In genomic region chr5:173204185-173204979, GRCh38 we compare ENCODE assay signal across 9 cellular contexts. TPM values are rescaled to one million over a fixed set of nuclear protein-coding genes. Genes with fewer than 3 reads are reported as not detected.
DNase-seq lines count a peak whose midpoint lies in the region; ATAC-seq, FAIRE-seq and TF ChIP-seq lines count a peak whose summit lies in the region.
"Had no signal": no experiment of that assay in that cellular context is flagged by ENCODE, and none has a peak within 500 bp of the region (broad histone marks: within the 10 kb centered on the region; RNA-seq: fewer than 3 reads in every experiment).

No MANE protein-coding gene starts in this region.

- no peak overlapping the region for H2AFZ ChIP-seq in SK-N-SH (ENCODE audit: low read depth)

- no peak overlapping the region for H3K4me3 Mint-ChIP-seq in glutamatergic neuron (ENCODE audit: unreplicated experiment)
- no peak overlapping the region for H3K4me3 Mint-ChIP-seq in activated naive CD8-positive, alpha-beta T cell treated with anti-CD3 and anti-CD28 coated beads, Interleukin-2, amount 50 U/mL, for 24 hours

- no peaks in the 10 kb centered on the region for H4K20me1 ChIP-seq in SK-N-SH (ENCODE audit: insufficient read depth)

- TF ChIP-seq CTCF in GM12864 (IDR thresholded peaks at IDR 0.05; ENCODE audit: low read depth, low read length, missing control alignments) (peak; percentile 56), SK-N-SH (IDR thresholded peaks at IDR 0.05) (peak; percentile 66), glutamatergic neuron (IDR thresholded peaks at IDR 0.05; ENCODE audit: partially characterized antibody, unreplicated experiment) (peak; percentile 43)

- H3K27me3 ChIP-seq in SK-N-SH (ENCODE audit: insufficient read depth) = peaks cover 41% of the 10 kb centered on the region

- H3K9ac ChIP-seq in SK-N-SH = no peak overlapping the region

- H3K9me3 ChIP-seq in SK-N-SH = no peaks in the 10 kb centered on the region

- peak; percentile 83 for FAIRE-seq in A204.1 (lab: Jason Lieb, UNC)

- peaks cover 3% of the 10 kb centered on the region for H3K36me3 Mint-ChIP-seq in glutamatergic neuron (ENCODE audit: unreplicated experiment)
- H3K36me3 Mint-ChIP-seq in activated naive CD8-positive, alpha-beta T cell treated with anti-CD3 and anti-CD28 coated beads, Interleukin-2, amount 50 U/mL, for 24 hours (ENCODE audit: low read depth) = no peaks in the 10 kb centered on the region

- H3K79me2 ChIP-seq in SK-N-SH (ENCODE audit: insufficient read depth) = no peaks in the 10 kb centered on the region

- H3K27ac Mint-ChIP-seq in glutamatergic neuron (ENCODE audit: unreplicated experiment) = no peak overlapping the region
- no peak overlapping the region for H3K27ac Mint-ChIP-seq in activated naive CD8-positive, alpha-beta T cell treated with anti-CD3 and anti-CD28 coated beads, Interleukin-2, amount 50 U/mL, for 24 hours

- ATAC-seq in esophagus mucosa (no peak), GM18858 (IDR thresholded peaks at IDR 0.05; ENCODE audit: unreplicated experiment) (no peak)
- no peak for ATAC-seq in activated naive CD8-positive, alpha-beta T cell treated with anti-CD3 and anti-CD28 coated beads, Interleukin-2, amount 50 U/mL, for 24 hours
- ATAC-seq: activated naive CD4-positive, alpha-beta T cell treated with anti-CD3 and anti-CD28 coated beads, Interleukin-2, amount 50 U/mL, for 72 hours had no signal

- no peak overlapping the region for H3K4me2 ChIP-seq in SK-N-SH

- 0 out of 4 replicates have a peak, but pooled peaks cover 0 to 5% of the 10 kb centered on the region in 2 experiments for H3K4me1 ChIP-seq in SK-N-SH (ENCODE audit: control insufficient read depth in 1 of 2, insufficient read depth in 2 of 2, low read depth in 1 of 2, low read length in 1 of 2)

- 13% methylated on average over 6 of the region's 6 CpGs for WGBS in SK-N-SH (ENCODE audit: low lambda C conversion rate)

- no peaks in the 10 kb centered on the region for H3K9me2 ChIP-seq in SK-N-SH

- H3K4me1 Mint-ChIP-seq in glutamatergic neuron (ENCODE audit: low read depth, unreplicated experiment) = peaks cover 2% of the 10 kb centered on the region
- no peaks in the 10 kb centered on the region for H3K4me1 Mint-ChIP-seq in activated naive CD8-positive, alpha-beta T cell treated with anti-CD3 and anti-CD28 coated beads, Interleukin-2, amount 50 U/mL, for 24 hours

- H3K4me3 ChIP-seq in GM12864 (ENCODE audit: low read depth, low read length) = no peak overlapping the region
- H3K4me3 ChIP-seq in SK-N-SH (ENCODE audit: low read depth in 2 of 2, low read length in 1 of 2) = 0 out of 4 replicates have a peak overlapping the region, but pooled peaks of 1 of the 2 experiments have one; percentile 23

- TF ChIP-seq EP300 in SK-N-SH (IDR thresholded peaks at IDR 0.05; ENCODE audit: borderline replicate concordance in 1 of 2, low read depth in 1 of 2, low read length in 1 of 2) = no peak

- POLR2A ChIA-PET in SK-N-SH (lab: Yijun Ruan, JAX) = no interaction called here

- peaks cover 9% of the 10 kb centered on the region for H3F3A ChIP-seq in SK-N-SH (replicated peaks; ENCODE audit: insufficient read depth)

- H3K27ac ChIP-seq in SK-N-SH (ENCODE audit: low read depth in 2 of 2, low read length in 1 of 2) = no peak overlapping the region

- peak; percentile 48 for TF ChIP-seq RAD21 in SK-N-SH (IDR thresholded peaks at IDR 0.05; ENCODE audit: low read length)

- no peaks in the 10 kb centered on the region for H3K36me3 ChIP-seq in SK-N-SH (replicated peaks in 1 of 2; ENCODE audit: control insufficient read depth in 1 of 2, insufficient read depth in 2 of 2, low read length in 1 of 2)

- peaks cover 2% of the 10 kb centered on the region for H3K27me3 Mint-ChIP-seq in glutamatergic neuron (ENCODE audit: unreplicated experiment)
- peaks cover 41% of the 10 kb centered on the region for H3K27me3 Mint-ChIP-seq in activated naive CD8-positive, alpha-beta T cell treated with anti-CD3 and anti-CD28 coated beads, Interleukin-2, amount 50 U/mL, for 24 hours

- peaks cover 2% of the 10 kb centered on the region for H3K9me3 Mint-ChIP-seq in glutamatergic neuron (ENCODE audit: unreplicated experiment)
- H3K9me3 Mint-ChIP-seq in activated naive CD8-positive, alpha-beta T cell treated with anti-CD3 and anti-CD28 coated beads, Interleukin-2, amount 50 U/mL, for 24 hours = peaks cover 11% of the 10 kb centered on the region

- CTCF ChIA-PET in SK-N-SH (lab: Yijun Ruan, JAX) = interaction anchor here (0.9 to 1.5 kb wide), 2 partner anchors 10 to 13 kb away, joined by 3 to 4 read pairs; no protein-coding TSS in a partner anchor

- no peak for DNase-seq in GM12864 (ENCODE audit: low read depth)
- no peak for DNase-seq in SK-N-SH
- no peak for DNase-seq in glutamatergic neuron
- no peak for DNase-seq in stimulated activated CD4-positive, alpha-beta T cell treated with anti-CD3 and anti-CD28 coated beads, Interleukin-4, amount 100 ng/mL, for 4 hours
- DNase-seq in activated naive CD8-positive, alpha-beta T cell treated with anti-CD3 and anti-CD28 coated beads, Interleukin-2, amount 50 U/mL, for 24 hours = no peak

TF ChIP-seq in SK-N-SH, 30 proteins besides CTCF, POLR2A, EP300 and RAD21:
- TF ChIP-seq RFX5 (IDR thresholded peaks at IDR 0.05; ENCODE audit: low read length) (no peak), USF1 (IDR thresholded peaks at IDR 0.05; ENCODE audit: borderline replicate concordance, low read depth) (no peak), ZBTB33 (IDR thresholded peaks at IDR 0.05; ENCODE audit: borderline replicate concordance, low read depth) (no peak), TEAD4 (IDR thresholded peaks at IDR 0.05; ENCODE audit: borderline replicate concordance, insufficient read depth) (no peak), TCF12 (IDR thresholded peaks at IDR 0.05) (no peak), SMC3 (IDR thresholded peaks at IDR 0.05; ENCODE audit: low read depth, low read length) (peak; percentile 45)

RNA-seq across cellular contexts. Expression of gene NKX2-5, which starts 30.6 kb away (rescaled TPM):
- not detected in 2 replicates for polyA plus RNA-seq in SK-N-SH (2012; rRNA removed)
- not detected in 2 replicates for polyA plus RNA-seq in SK-N-SH (2012; cell fraction: cytosol; rRNA removed)
- not detected in 2 replicates for polyA plus RNA-seq in SK-N-SH (2012; cell fraction: nucleus; rRNA removed)
- 0.51 TPM for total RNA-seq in glutamatergic neuron (ENCODE audit: unreplicated experiment)
- total RNA-seq in esophagus mucosa = not detected
